In the genomic region with DNA sequence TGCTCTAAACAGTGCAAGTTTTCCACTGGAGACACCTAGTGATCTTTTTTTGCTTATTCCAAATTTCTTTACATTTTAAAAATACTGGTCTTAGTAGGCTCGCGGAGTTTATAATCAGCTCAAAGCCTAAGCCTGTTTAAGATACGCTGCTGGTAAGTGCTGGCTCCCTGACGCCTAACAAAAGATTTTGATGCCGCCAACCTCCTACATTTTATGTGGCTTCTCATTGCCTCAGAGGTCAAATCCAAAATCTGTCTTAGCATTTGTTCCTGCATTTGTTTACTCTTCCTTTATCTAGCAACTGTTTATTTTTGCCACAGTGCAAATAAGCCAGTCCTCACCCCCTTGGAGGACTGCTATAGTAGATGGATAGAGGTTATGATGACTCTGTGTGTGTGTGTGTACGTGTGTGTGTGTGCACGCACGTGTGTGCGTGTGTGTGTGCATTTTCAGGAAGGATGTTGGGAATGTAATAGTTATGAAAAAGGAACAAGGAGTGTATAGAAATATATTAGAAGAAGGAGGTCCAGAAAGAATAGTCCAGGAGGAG, we compare ENCODE assay signal across 18 cellular contexts. TPM values are rescaled to one million over a fixed set of nuclear protein-coding genes. Genes with fewer than 3 reads are reported as not detected.
A peak's percentile ranks its signal among the peaks of the same experiment; 100 is the strongest.
DNase-seq lines count a peak whose midpoint lies in the region; ATAC-seq and TF ChIP-seq lines count a peak whose summit lies in the region.
"Had no signal": no experiment of that assay in that cellular context is flagged by ENCODE, and none has a peak within 500 bp of the region (broad histone marks: within the 10 kb centered on the region; RNA-seq: fewer than 3 reads in every experiment).

No MANE protein-coding gene starts in this region.

- H3K27me3 Mint-ChIP-seq in activated T-helper 1 cell treated with anti-CD3 and anti-CD28 coated beads, Interleukin-12 subunit alpha, Interleukin-12 subunit beta, Interleukin-2, Interleukin-4 antibody, amounts not matched to agents 30 ng/mL and 10 ng/mL and 1 ng/mL, durations not matched to agents 14 hours and 24 hours and 36 hours (ENCODE audit: insufficient read depth), result no peaks in the 10 kb centered on the region

- H3K36me3 Mint-ChIP-seq in activated T-helper 1 cell treated with anti-CD3 and anti-CD28 coated beads, Interleukin-12 subunit alpha, Interleukin-12 subunit beta, Interleukin-2, Interleukin-4 antibody, amounts not matched to agents 30 ng/mL and 10 ng/mL and 1 ng/mL, durations not matched to agents 14 hours and 24 hours and 36 hours (ENCODE audit: low read depth), result peaks cover 36% of the 10 kb centered on the region

- DNase-seq in activated T-helper 1 cell treated with anti-CD3 and anti-CD28 coated beads, Interleukin-12 subunit alpha, Interleukin-12 subunit beta, Interleukin-2, Interleukin-4 antibody, amounts not matched to agents 30 ng/mL and 10 ng/mL and 1 ng/mL, durations not matched to agents 14 hours and 24 hours and 36 hours (ENCODE audit: low spot score), result no peak
- DNase-seq in right lobe of liver (no peak), left colon (no peak), cortex of kidney (lab: John Stamatoyannopoulos, UW) (no peak)
- DNase-seq: C1 segment of cervical spinal cord; Calu3; DMS79 treated with DMSO at 0.1 percent for 48 hours; MM.1S; NCI-H1105; NCI-H187 treated with DMSO at 0.1 percent for 48 hours; NCI-H2171; NCI-H446 treated with DMSO at 0.1 percent for 48 hours; NK-92 treated with Interleukin-12 subunit alpha and Interleukin-12 subunit beta, amount 100 ng/mL, for 24 hours had no signal

- H3K27me3 ChIP-seq in right lobe of liver, result no peaks in the 10 kb centered on the region

- ATAC-seq in right lobe of liver (peak; percentile 67 to 81 (median 76)), left colon (no peak), GM18907 (IDR thresholded peaks at IDR 0.05; ENCODE audit: unreplicated experiment) (no peak), GM18520 (IDR thresholded peaks at IDR 0.05; ENCODE audit: unreplicated experiment) (no peak)
- ATAC-seq: GM23338 had no signal

- CTCF ChIA-PET in HEK293 (lab: Yijun Ruan, JAX), result no interaction called here

- H3K4me1 ChIP-seq in HEK293 (ENCODE audit: control insufficient read depth, insufficient read depth, low read length) (peaks cover 34% of the 10 kb centered on the region), right lobe of liver (peaks cover 0 to 68% (median 26%) of the 10 kb centered on the region in 4 donors)

- peak overlapping the region; percentile 31; the same call in 1 of the 2 replicates for H3K27ac ChIP-seq in C4-2B
- no peak overlapping the region for H3K27ac ChIP-seq in HEK293 (ENCODE audit: extremely low read depth, low read depth, low read length)
- peak overlapping the region in 2 of 3 donors; percentile 52 to 62 for H3K27ac ChIP-seq in right lobe of liver

- no peak overlapping the region for H3K4me3 Mint-ChIP-seq in activated T-helper 1 cell treated with anti-CD3 and anti-CD28 coated beads, Interleukin-12 subunit alpha, Interleukin-12 subunit beta, Interleukin-2, Interleukin-4 antibody, amounts not matched to agents 30 ng/mL and 10 ng/mL and 1 ng/mL, durations not matched to agents 14 hours and 24 hours and 36 hours
- H3K4me3 Mint-ChIP-seq: GM23338 had no signal

- TF ChIP-seq CTCF in C4-2B (conservative IDR thresholded peaks at IDR 0.05), result peak; percentile 10; the same call in 1 of the 2 replicates
- no peak for TF ChIP-seq CTCF in HEK293 (tag by site-specific recombination; IDR thresholded peaks at IDR 0.05)
- no peak for TF ChIP-seq CTCF in right lobe of liver (IDR thresholded peaks at IDR 0.05)

- WGBS in right lobe of liver (ENCODE audit: insufficient coverage, low coverage, low lambda C conversion rate, missing lambda C conversion rate), result 30% methylated on average over 9 of the region's 9 CpGs

- H3K4me3 ChIP-seq in HEK293 (ENCODE audit: low read depth, low read length) (no peak overlapping the region), right lobe of liver (no peak overlapping the region)
- H3K4me3 ChIP-seq: GM23338 had no signal

- H3K36me3 ChIP-seq in HEK293 (ENCODE audit: control insufficient read depth in 2 of 2, insufficient read depth in 1 of 2, low read length in 2 of 2) (no peaks in the 10 kb centered on the region), right lobe of liver (no peaks in the 10 kb centered on the region)

- TF ChIP-seq POLR2A in right lobe of liver (IDR thresholded peaks at IDR 0.05), result no peak

- H3K9me3 ChIP-seq in HEK293 (ENCODE audit: control insufficient read depth, insufficient read depth, low read depth, low read length), result no peaks in the 10 kb centered on the region
- no peaks in the 10 kb centered on the region for H3K9me3 ChIP-seq in right lobe of liver

- POLR2A ChIA-PET in HEK293 (lab: Yijun Ruan, JAX), result no interaction called here

- peaks cover 53% of the 10 kb centered on the region for H3K4me1 Mint-ChIP-seq in activated T-helper 1 cell treated with anti-CD3 and anti-CD28 coated beads, Interleukin-12 subunit alpha, Interleukin-12 subunit beta, Interleukin-2, Interleukin-4 antibody, amounts not matched to agents 30 ng/mL and 10 ng/mL and 1 ng/mL, durations not matched to agents 14 hours and 24 hours and 36 hours (ENCODE audit: low read depth)

- intact Hi-C loops in activated T-helper 1 cell treated with anti-CD3 and anti-CD28 coated beads, Interleukin-12 subunit alpha, Interleukin-12 subunit beta, Interleukin-2, Interleukin-4 antibody, amounts not matched to agents 30 ng/mL and 10 ng/mL and 1 ng/mL, durations not matched to agents 14 hours and 24 hours and 36 hours (cut with micrococcal nuclease), result no loop called here
- intact Hi-C loops in right lobe of liver (cut with DNase I), result no loop called here
- intact Hi-C loops in left colon (cut with DNase I, micrococcal nuclease), result no loop called here

- no peaks in the 10 kb centered on the region for H3K9me3 Mint-ChIP-seq in activated T-helper 1 cell treated with anti-CD3 and anti-CD28 coated beads, Interleukin-12 subunit alpha, Interleukin-12 subunit beta, Interleukin-2, Interleukin-4 antibody, amounts not matched to agents 30 ng/mL and 10 ng/mL and 1 ng/mL, durations not matched to agents 14 hours and 24 hours and 36 hours
- H3K9me3 Mint-ChIP-seq: GM23338 had no signal

- peak overlapping the region; percentile 35 for H3K27ac Mint-ChIP-seq in activated T-helper 1 cell treated with anti-CD3 and anti-CD28 coated beads, Interleukin-12 subunit alpha, Interleukin-12 subunit beta, Interleukin-2, Interleukin-4 antibody, amounts not matched to agents 30 ng/mL and 10 ng/mL and 1 ng/mL, durations not matched to agents 14 hours and 24 hours and 36 hours
- H3K27ac Mint-ChIP-seq: GM23338 had no signal

TF ChIP-seq in HEK293, 187 proteins besides CTCF, POLR2A, EP300 and RAD21:
- TF ChIP-seq, protein P1, sequence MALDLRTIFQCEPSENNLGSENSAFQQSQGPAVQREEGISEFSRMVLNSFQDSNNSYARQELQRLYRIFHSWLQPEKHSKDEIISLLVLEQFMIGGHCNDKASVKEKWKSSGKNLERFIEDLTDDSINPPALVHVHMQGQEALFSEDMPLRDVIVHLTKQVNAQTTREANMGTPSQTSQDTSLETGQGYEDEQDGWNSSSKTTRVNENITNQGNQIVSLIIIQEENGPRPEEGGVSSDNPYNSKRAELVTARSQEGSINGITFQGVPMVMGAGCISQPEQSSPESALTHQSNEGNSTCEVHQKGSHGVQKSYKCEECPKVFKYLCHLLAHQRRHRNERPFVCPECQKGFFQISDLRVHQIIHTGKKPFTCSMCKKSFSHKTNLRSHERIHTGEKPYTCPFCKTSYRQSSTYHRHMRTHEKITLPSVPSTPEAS (tag by site-specific recombination; IDR thresholded peaks at IDR 0.05), result peak; percentile 77
- TF ChIP-seq ZNF623 (tag by site-specific recombination; IDR thresholded peaks at IDR 0.05), result no peak

RNA-seq across cellular contexts. Expression of a gene that starts 24.8 kb away (rescaled TPM):
- 32.3 and 33.8 TPM in 2 replicates for total RNA-seq in activated T-helper 1 cell treated with anti-CD3 and anti-CD28 coated beads, Interleukin-12 subunit alpha, Interleukin-12 subunit beta, Interleukin-2, Interleukin-4 antibody, amounts not matched to agents 30 ng/mL and 10 ng/mL and 1 ng/mL, durations not matched to agents 14 hours and 24 hours and 36 hours
- total RNA-seq in right lobe of liver (10 to 100 TPM; 22.5 to 36.6 (median 28.2) TPM), left colon (1 to 10 TPM in 1 of 2 donors, under 1 TPM in 1; 0.73 to 1.7 TPM)

Comparison
In these comparisons a context has a peak if more than half of its experiments do, and no peak if none do; other contexts are left out.
1. ATAC-seq: peak in right lobe of liver (4 of 4); none in left colon (single experiment), GM18907 (single experiment) and GM18520 (single experiment).
2. RNA of a gene that starts 24.8 kb away (total RNA-seq): 32.3 to 33.8 TPM in activated T-helper 1 cell treated with anti-CD3 and anti-CD28 coated beads, Interleukin-12 subunit alpha, Interleukin-12 subunit beta, Interleukin-2, Interleukin-4 antibody, amounts not matched to agents 30 ng/mL and 10 ng/mL and 1 ng/mL, durations not matched to agents 14 hours and 24 hours and 36 hours and 22.5 to 36.6 TPM in right lobe of liver; 0.73 to 1.7 TPM in left colon; every median in the first group is over 4 times any median in the second.